ENCODE assay signal across 8 cellular contexts in genomic region chr10:62492012-62492869, GRCh38.
DNase-seq lines count a peak whose midpoint lies in the region; ATAC-seq and TF ChIP-seq lines count a peak whose summit lies in the region.

No MANE protein-coding gene starts in this region.

- no peak overlapping the region for H3K4me3 Mint-ChIP-seq in effector memory CD8-positive, alpha-beta T cell

- H4K20me1 ChIP-seq in KMS-11 (ENCODE audit: insufficient read depth) = no peaks in the 10 kb centered on the region

- peaks cover 18 to 21% of the 10 kb centered on the region in 2 donors for H3K27me3 Mint-ChIP-seq in effector memory CD8-positive, alpha-beta T cell

- no peak for ATAC-seq in effector memory CD8-positive, alpha-beta T cell (replicated peaks)
- no peak for ATAC-seq in GM18861 (IDR thresholded peaks at IDR 0.05; ENCODE audit: unreplicated experiment)
- no peak for ATAC-seq in GM21528 (IDR thresholded peaks at IDR 0.05; ENCODE audit: low FRiP score, unreplicated experiment)

- H2AFZ ChIP-seq in KMS-11 (ENCODE audit: low read depth) = no peak overlapping the region

- H3K4me3 ChIP-seq in GM12864 (ENCODE audit: low read depth, low read length) (no peak overlapping the region), KMS-11 (IDR thresholded peaks at IDR 0.05; ENCODE audit: insufficient read depth, low read depth, low read length) (no peak overlapping the region), uterus (no peak overlapping the region)

- H3K36me3 ChIP-seq in KMS-11 (ENCODE audit: insufficient read depth) (no peaks in the 10 kb centered on the region), uterus (no peaks in the 10 kb centered on the region)

- H3K4me1 ChIP-seq in KMS-11 (ENCODE audit: low read depth, poor library complexity, severe bottlenecking) (no peaks in the 10 kb centered on the region), uterus (no peaks in the 10 kb centered on the region)

- DNase-seq in GM12864 (ENCODE audit: low read depth) = peak; percentile 15
- DNase-seq in amniotic stem cell (lab: John Stamatoyannopoulos, UW) = peak; percentile 2
- peak; percentile 32 for DNase-seq in iris pigment epithelial cell (ENCODE audit: low read depth)
- DNase-seq in uterus = no peak
- no peak for DNase-seq in effector memory CD8-positive, alpha-beta T cell

- no peak overlapping the region for H3K27ac Mint-ChIP-seq in effector memory CD8-positive, alpha-beta T cell

- no peaks in the 10 kb centered on the region for H3K79me2 ChIP-seq in KMS-11 (ENCODE audit: insufficient read depth, low read depth)

- no peaks in the 10 kb centered on the region for H3K4me1 Mint-ChIP-seq in effector memory CD8-positive, alpha-beta T cell (ENCODE audit: low read depth in 2 of 2)

- H3K27ac ChIP-seq in KMS-11 (no peak overlapping the region), uterus (no peak overlapping the region)

- no peaks in the 10 kb centered on the region for H3K36me3 Mint-ChIP-seq in effector memory CD8-positive, alpha-beta T cell (ENCODE audit: insufficient read depth)

- TF ChIP-seq CTCF in GM12864 (IDR thresholded peaks at IDR 0.05; ENCODE audit: low read depth, low read length, missing control alignments) (peak; percentile 66), KMS-11 (conservative IDR thresholded peaks at IDR 0.05; ENCODE audit: low read depth, low read length) (peak; percentile 66), uterus (IDR thresholded peaks at IDR 0.05) (peak in 3 of 4 experiments; percentile 39 to 46 (median 43))

- H3K9me3 Mint-ChIP-seq in effector memory CD8-positive, alpha-beta T cell = no peaks in the 10 kb centered on the region

- no peak for TF ChIP-seq POLR2A in uterus (IDR thresholded peaks at IDR 0.05)

- H3K9me3 ChIP-seq in uterus = no peaks in the 10 kb centered on the region

- H3K27me3 ChIP-seq in KMS-11 (ENCODE audit: insufficient read depth, low read depth) (no peaks in the 10 kb centered on the region), uterus (no peaks in the 10 kb centered on the region)

- no peak overlapping the region for H3K4me2 ChIP-seq in KMS-11

- H3K9ac ChIP-seq in KMS-11 = no peak overlapping the region

- intact Hi-C loops in uterus (cut with DNase I; ENCODE audit: low total_unique reads) = no loop called here

Comparison
In these comparisons a context has a peak if more than half of its experiments do, and no peak if none do; other contexts are left out.
1. DNase-seq: peak in GM12864 (single experiment), amniotic stem cell (single experiment) and iris pigment epithelial cell (single experiment); none in uterus (0 of 2) and effector memory CD8-positive, alpha-beta T cell (0 of 3).
2. Peak in every context shown above with its lines, with median percentiles within 50 percentile points of each other: CTCF ChIP-seq.